In the genomic region with DNA sequence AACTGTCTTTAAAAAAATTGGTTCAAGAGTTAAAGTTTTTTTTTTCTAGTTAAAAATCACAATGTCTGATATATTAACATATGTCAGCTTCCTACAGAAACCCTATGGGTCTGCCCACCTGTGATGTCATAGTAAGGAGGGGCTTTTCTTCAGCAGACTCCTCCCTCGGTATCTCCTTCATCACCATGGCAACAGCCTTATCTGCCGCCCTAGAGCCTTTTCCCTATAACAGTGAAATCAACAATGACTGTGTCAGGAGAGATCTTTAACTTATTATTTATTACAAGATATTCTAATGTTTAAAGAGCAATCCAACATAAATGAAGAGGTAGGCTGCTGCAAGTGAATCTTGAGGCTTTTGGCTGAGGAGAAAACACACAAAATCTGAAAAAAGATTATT, we compare ENCODE assay signal across 1 cellular context.
A peak's percentile ranks its signal among the peaks of the same experiment; 100 is the strongest.
TF ChIP-seq lines count a peak whose summit lies in the region.

No MANE protein-coding gene starts in this region.

TF ChIP-seq in K562, 482 proteins besides CTCF, POLR2A, EP300 and RAD21 (continued from another document):
- TF ChIP-seq, protein P1, sequence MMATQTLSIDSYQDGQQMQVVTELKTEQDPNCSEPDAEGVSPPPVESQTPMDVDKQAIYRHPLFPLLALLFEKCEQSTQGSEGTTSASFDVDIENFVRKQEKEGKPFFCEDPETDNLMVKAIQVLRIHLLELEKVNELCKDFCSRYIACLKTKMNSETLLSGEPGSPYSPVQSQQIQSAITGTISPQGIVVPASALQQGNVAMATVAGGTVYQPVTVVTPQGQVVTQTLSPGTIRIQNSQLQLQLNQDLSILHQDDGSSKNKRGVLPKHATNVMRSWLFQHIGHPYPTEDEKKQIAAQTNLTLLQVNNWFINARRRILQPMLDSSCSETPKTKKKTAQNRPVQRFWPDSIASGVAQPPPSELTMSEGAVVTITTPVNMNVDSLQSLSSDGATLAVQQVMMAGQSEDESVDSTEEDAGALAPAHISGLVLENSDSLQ (IDR thresholded peaks at IDR 0.05) = peak; percentile 23
- TF ChIP-seq BRD9 (IDR thresholded peaks at IDR 0.05; ENCODE audit: low read depth, partially characterized antibody) = no peak
- TF ChIP-seq ZNF217 (CRISPR knock-in tag; IDR thresholded peaks at IDR 0.05) = no peak
- no peak for TF ChIP-seq ATF1 (CRISPR knock-in tag; IDR thresholded peaks at IDR 0.05)
- TF ChIP-seq ATF1 (tag; IDR thresholded peaks at IDR 0.05) = peak; percentile 62
- TF ChIP-seq FOXJ2 (tag; IDR thresholded peaks at IDR 0.05) = peak; percentile 42; the same call in 1 of the 2 replicates
- TF ChIP-seq, protein P2, sequence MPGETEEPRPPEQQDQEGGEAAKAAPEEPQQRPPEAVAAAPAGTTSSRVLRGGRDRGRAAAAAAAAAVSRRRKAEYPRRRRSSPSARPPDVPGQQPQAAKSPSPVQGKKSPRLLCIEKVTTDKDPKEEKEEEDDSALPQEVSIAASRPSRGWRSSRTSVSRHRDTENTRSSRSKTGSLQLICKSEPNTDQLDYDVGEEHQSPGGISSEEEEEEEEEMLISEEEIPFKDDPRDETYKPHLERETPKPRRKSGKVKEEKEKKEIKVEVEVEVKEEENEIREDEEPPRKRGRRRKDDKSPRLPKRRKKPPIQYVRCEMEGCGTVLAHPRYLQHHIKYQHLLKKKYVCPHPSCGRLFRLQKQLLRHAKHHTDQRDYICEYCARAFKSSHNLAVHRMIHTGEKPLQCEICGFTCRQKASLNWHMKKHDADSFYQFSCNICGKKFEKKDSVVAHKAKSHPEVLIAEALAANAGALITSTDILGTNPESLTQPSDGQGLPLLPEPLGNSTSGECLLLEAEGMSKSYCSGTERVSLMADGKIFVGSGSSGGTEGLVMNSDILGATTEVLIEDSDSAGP (CRISPR knock-in tag; IDR thresholded peaks at IDR 0.05) = no peak
- TF ChIP-seq NFE2 (IDR thresholded peaks at IDR 0.05; ENCODE audit: low read depth) = no peak
- TF ChIP-seq SOX6 (IDR thresholded peaks at IDR 0.05) = peak; percentile 73
- TF ChIP-seq JUND (IDR thresholded peaks at IDR 0.05; ENCODE audit: borderline replicate concordance, low read depth, low read length) = no peak
- TF ChIP-seq JUND (tag; IDR thresholded peaks at IDR 0.05; ENCODE audit: borderline replicate concordance, low read depth, low read length) = peak; percentile 24; the same call in 1 of the 3 replicates
- no peak for TF ChIP-seq TCF3 (CRISPR knock-in tag; IDR thresholded peaks at IDR 0.05)
- peak; percentile 22; the same call in 1 of the 2 replicates for TF ChIP-seq CREB1 (IDR thresholded peaks at IDR 0.05)
- no peak for TF ChIP-seq CREB1 (CRISPR knock-in tag; IDR thresholded peaks at IDR 0.05)
- 0 out of 2 replicates have a peak, but pooled peaks have one; percentile 46 for TF ChIP-seq MXI1 (IDR thresholded peaks at IDR 0.05; ENCODE audit: low read depth, low read length)
- no peak for TF ChIP-seq GABPB1 (CRISPR knock-in tag; IDR thresholded peaks at IDR 0.05)
- TF ChIP-seq DPF2 (IDR thresholded peaks at IDR 0.05) = 0 out of 2 replicates have a peak, but pooled peaks have one; percentile 25
- TF ChIP-seq, protein P3, sequence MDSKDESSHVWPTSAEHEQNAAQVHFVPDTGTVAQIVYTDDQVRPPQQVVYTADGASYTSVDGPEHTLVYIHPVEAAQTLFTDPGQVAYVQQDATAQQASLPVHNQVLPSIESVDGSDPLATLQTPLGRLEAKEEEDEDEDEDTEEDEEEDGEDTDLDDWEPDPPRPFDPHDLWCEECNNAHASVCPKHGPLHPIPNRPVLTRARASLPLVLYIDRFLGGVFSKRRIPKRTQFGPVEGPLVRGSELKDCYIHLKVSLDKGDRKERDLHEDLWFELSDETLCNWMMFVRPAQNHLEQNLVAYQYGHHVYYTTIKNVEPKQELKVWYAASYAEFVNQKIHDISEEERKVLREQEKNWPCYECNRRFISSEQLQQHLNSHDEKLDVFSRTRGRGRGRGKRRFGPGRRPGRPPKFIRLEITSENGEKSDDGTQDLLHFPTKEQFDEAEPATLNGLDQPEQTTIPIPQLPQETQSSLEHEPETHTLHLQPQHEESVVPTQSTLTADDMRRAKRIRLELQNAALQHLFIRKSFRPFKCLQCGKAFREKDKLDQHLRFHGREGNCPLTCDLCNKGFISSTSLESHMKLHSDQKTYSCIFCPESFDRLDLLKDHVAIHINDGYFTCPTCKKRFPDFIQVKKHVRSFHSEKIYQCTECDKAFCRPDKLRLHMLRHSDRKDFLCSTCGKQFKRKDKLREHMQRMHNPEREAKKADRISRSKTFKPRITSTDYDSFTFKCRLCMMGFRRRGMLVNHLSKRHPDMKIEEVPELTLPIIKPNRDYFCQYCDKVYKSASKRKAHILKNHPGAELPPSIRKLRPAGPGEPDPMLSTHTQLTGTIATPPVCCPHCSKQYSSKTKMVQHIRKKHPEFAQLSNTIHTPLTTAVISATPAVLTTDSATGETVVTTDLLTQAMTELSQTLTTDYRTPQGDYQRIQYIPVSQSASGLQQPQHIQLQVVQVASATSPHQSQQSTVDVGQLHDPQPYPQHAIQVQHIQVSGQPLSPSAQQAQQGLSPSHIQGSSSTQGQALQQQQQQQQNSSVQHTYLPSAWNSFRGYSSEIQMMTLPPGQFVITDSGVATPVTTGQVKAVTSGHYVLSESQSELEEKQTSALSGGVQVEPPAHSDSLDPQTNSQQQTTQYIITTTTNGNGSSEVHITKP (IDR thresholded peaks at IDR 0.05; ENCODE audit: partially characterized antibody) = no peak
- no peak for TF ChIP-seq ZNF324 (CRISPR knock-in tag; IDR thresholded peaks at IDR 0.05)
- TF ChIP-seq, protein P4, sequence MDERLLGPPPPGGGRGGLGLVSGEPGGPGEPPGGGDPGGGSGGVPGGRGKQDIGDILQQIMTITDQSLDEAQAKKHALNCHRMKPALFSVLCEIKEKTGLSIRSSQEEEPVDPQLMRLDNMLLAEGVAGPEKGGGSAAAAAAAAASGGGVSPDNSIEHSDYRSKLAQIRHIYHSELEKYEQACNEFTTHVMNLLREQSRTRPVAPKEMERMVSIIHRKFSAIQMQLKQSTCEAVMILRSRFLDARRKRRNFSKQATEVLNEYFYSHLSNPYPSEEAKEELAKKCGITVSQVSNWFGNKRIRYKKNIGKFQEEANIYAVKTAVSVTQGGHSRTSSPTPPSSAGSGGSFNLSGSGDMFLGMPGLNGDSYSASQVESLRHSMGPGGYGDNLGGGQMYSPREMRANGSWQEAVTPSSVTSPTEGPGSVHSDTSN (CRISPR knock-in tag; IDR thresholded peaks at IDR 0.05; ENCODE audit: low read depth) = no peak
- TF ChIP-seq, protein P4 (tag; conservative IDR thresholded peaks at IDR 0.05; ENCODE audit: low read depth) = peak; percentile 56
- TF ChIP-seq ATF7 (IDR thresholded peaks at IDR 0.05) = peak; percentile 63; the same call in 1 of the 2 replicates
